19 cellular contexts compared by ENCODE assay signal in the genomic region with DNA sequence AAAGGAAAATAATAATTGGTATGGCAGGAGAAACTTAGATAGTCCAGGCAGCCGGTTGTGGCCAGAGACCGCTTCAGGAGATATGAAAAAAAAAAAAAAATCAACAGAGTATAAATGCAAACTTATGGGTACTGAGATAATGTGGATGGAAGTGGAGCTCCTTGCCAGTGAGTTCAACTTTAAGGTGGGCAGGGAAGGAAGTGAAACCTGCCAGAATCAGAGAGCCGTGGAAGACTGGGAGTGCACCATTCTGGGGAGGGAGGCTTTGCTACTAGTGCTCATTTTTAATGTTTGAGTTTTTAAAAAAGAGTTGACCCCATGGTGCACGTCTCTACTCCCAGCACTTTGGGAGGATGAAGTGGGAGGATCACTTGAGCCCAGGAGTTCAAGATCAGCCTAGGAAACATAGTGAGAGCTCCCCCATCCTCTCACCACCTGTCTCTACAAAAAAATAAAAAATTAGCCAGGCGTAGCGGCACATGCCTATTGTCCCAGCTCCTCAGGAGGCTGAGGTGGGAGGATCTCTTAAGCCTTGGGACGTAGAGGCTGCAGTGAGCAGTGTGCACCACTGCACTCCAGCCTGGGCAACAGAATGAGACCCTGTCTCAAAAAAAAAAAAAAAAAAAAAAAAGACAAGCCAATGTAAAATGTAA. TPM values are rescaled to one million over a fixed set of nuclear protein-coding genes. Genes with fewer than 3 reads are reported as not detected.
DNase-seq lines count a peak whose midpoint lies in the region; ATAC-seq, FAIRE-seq and TF ChIP-seq lines count a peak whose summit lies in the region.
"Had no signal": no experiment of that assay in that cellular context is flagged by ENCODE, and none has a peak within 500 bp of the region (broad histone marks: within the 10 kb centered on the region; RNA-seq: fewer than 3 reads in every experiment).

No MANE protein-coding gene starts in this region.

- no peak overlapping the region for H3K9ac ChIP-seq in K562 (ENCODE audit: insufficient read depth in 1 of 2, low read depth in 2 of 2, low read length in 2 of 2)
- H3K9ac ChIP-seq: BLaER1 had no signal

- H2AFZ ChIP-seq in OCI-LY7 (ENCODE audit: low read length) (peak overlapping the region; percentile 80; the same call in 1 of the 2 replicates), K562 (ENCODE audit: low read depth, low read length) (no peak overlapping the region)

- no peaks in the 10 kb centered on the region for H3K9me3 ChIP-seq in OCI-LY7 (ENCODE audit: low read length)
- H3K9me3 ChIP-seq in K562 (replicated peaks; ENCODE audit: control insufficient read depth, insufficient read depth, low read depth, low read length): no peaks in the 10 kb centered on the region
- H3K9me3 ChIP-seq: BLaER1 had no signal

- POLR2A ChIA-PET in OCI-LY7 (lab: Charles Lee): interaction anchor here (0.6 to 4.4 kb wide), 12 partner anchors 8 to 369 kb away, joined by 3 to 32 read pairs (median 4); a partner anchor contains a TSS
- POLR2A ChIA-PET in K562 (lab: Yijun Ruan, JAX): interaction anchor here (1.0 kb wide), 1 partner anchor 33 kb away, joined by 3 read pairs; no protein-coding TSS in a partner anchor

- H3K4me3 ChIP-seq in OCI-LY7 (ENCODE audit: low read depth, low read length, poor library complexity, severe bottlenecking) (peak overlapping the region; percentile 57), K562 (no peak overlapping the region), foreskin fibroblast (ENCODE audit: low read depth in 1 of 2, low read length in 2 of 2) (no peak overlapping the region)
- H3K4me3 ChIP-seq: BLaER1 had no signal

- no peaks in the 10 kb centered on the region for H3K36me3 ChIP-seq in OCI-LY7 (ENCODE audit: insufficient read depth, low read length)
- no peaks in the 10 kb centered on the region for H3K36me3 ChIP-seq in K562 (ENCODE audit: control insufficient read depth, insufficient read depth, low read length)
- H3K36me3 ChIP-seq: BLaER1 had no signal

- intact Hi-C loops in OCI-LY7 (cut with micrococcal nuclease; ENCODE audit: unreplicated experiment) (loop anchor here (1.0 to 2.0 kb wide), 3 partner anchors 34 to 97 kb away; no protein-coding TSS in a partner anchor), K562 (cut with micrococcal nuclease) (no loop called here)

- TF ChIP-seq RAD21 in K562 (CRISPR knock-in tag; conservative IDR thresholded peaks at IDR 0.05 in 1 of 2, IDR thresholded peaks at IDR 0.05 in 1 of 2): peak in 1 of 2 experiments; percentile 17; a peak in 1 of 4 replicates

- DNase-seq in NOMO-1 treated with DMSO at 0.1 percent for 48 hours (lab: John Stamatoyannopoulos, UW; ENCODE audit: unreplicated experiment): peak; percentile 7
- no peak for DNase-seq in NOMO-1 treated with dmso at 0.1 percent for 144 hours (lab: John Stamatoyannopoulos, UW; ENCODE audit: unreplicated experiment)
- peak; percentile 88 for DNase-seq in OCI-LY7 (ENCODE audit: low spot score)
- DNase-seq in K562 (ENCODE audit: extremely low read depth in 1 of 4, low spot score in 3 of 4): no peak
- DNase-seq in foreskin fibroblast: no peak
- no peak for DNase-seq in NCI-H2227 (lab: John Stamatoyannopoulos, UW; ENCODE audit: unreplicated experiment)
- no peak for DNase-seq in ACHN
- no peak for DNase-seq in NCI-H1694 treated with DMSO at 0.1 percent for 48 hours (lab: John Stamatoyannopoulos, UW)
- DNase-seq: 8988T; CD8-positive, alpha-beta T cell; DMS79; H9; NCI-H1048; NCI-H1436 treated with DMSO at 0.1 percent for 48 hours; NCI-H2081; NCI-H510A; SIG-M5; T-helper 17 cell had no signal

- H3K9me2 ChIP-seq in OCI-LY7 (ENCODE audit: insufficient read depth, low read length): no peaks in the 10 kb centered on the region

- peaks cover 8 to 14% of the 10 kb centered on the region in 2 experiments; a peak in 4 of 5 replicates for H3K27me3 ChIP-seq in K562 (ENCODE audit: control insufficient read depth in 2 of 2, insufficient read depth in 2 of 2, low read length in 2 of 2)
- H3K27me3 ChIP-seq: BLaER1 had no signal

- TF ChIP-seq CTCF in OCI-LY7 (conservative IDR thresholded peaks at IDR 0.05; ENCODE audit: low read length) (peak; percentile 55; the same call in 1 of the 2 replicates), K562 (IDR thresholded peaks at IDR 0.05 in 2 of 3, conservative IDR thresholded peaks at IDR 0.05 in 1 of 3; ENCODE audit: insufficient read depth in 2 of 3, low read depth in 1 of 3, low read length in 3 of 3) (0 out of 6 replicates have a peak, but pooled peaks of 1 of the 3 experiments have one; percentile 7), foreskin fibroblast (IDR thresholded peaks at IDR 0.05; ENCODE audit: low read depth, low read length) (no peak)

- WGBS in K562 (ENCODE audit: insufficient coverage, low coverage, missing lambda C conversion rate): 10% methylated on average over 7 of the region's 7 CpGs

- peak overlapping the region; percentile 77 for H3K4me2 ChIP-seq in OCI-LY7 (ENCODE audit: low read length)
- H3K4me2 ChIP-seq in K562 (ENCODE audit: insufficient read depth, low read length): no peak overlapping the region
- H3K4me2 ChIP-seq: BLaER1 had no signal

- CTCF ChIA-PET in OCI-LY7 (lab: Charles Lee; ENCODE audit: unreplicated experiment) (interaction anchor here (0.6 kb wide), 1 partner anchor 358 kb away, joined by 3 read pairs; no protein-coding TSS in a partner anchor), K562 (lab: Yijun Ruan, JAX; ENCODE audit: low intra/inter-chr PET ratio) (no interaction called here)

- in situ Hi-C loops in K562 (cut with MboI) (no loop called here), ACHN (cut with HindIII; ENCODE audit: low pct_ligation_motif_present, low pct_unique_long_range_greater_than_20kb, low sequenced_read_pairs) (no loop called here)

- TF ChIP-seq EP300 in K562 (IDR thresholded peaks at IDR 0.05; ENCODE audit: low read length): no peak

- H3K4me1 ChIP-seq in OCI-LY7 (ENCODE audit: insufficient read depth, low read length, poor library complexity, severe bottlenecking) (peaks cover 62% of the 10 kb centered on the region), K562 (replicated peaks in 1 of 2; ENCODE audit: control insufficient read depth in 2 of 2, insufficient read depth in 2 of 2, low read length in 2 of 2) (no peaks in the 10 kb centered on the region)
- H3K4me1 ChIP-seq: BLaER1 had no signal

- BruUV-seq in OCI-LY7 (replicated peaks; lab: Mats Ljungman, UMichigan) (no TSS peak), K562 (replicated peaks; lab: Mats Ljungman, UMichigan) (no TSS peak)

- no peak for TF ChIP-seq POLR2A in K562 (conservative IDR thresholded peaks at IDR 0.05)

- H4K20me1 ChIP-seq in OCI-LY7 (ENCODE audit: insufficient read depth, low read length) (no peaks in the 10 kb centered on the region), K562 (replicated peaks; ENCODE audit: control insufficient read depth, insufficient read depth, low read length) (no peaks in the 10 kb centered on the region)
- H4K20me1 ChIP-seq: BLaER1 had no signal

- H3K27ac ChIP-seq in OCI-LY7 (ENCODE audit: low read depth, low read length, poor library complexity, severe bottlenecking) (peak overlapping the region; percentile 93), K562 (ENCODE audit: extremely low read depth, low read depth, low read length) (no peak overlapping the region)
- H3K27ac ChIP-seq: BLaER1 had no signal

- no peak for FAIRE-seq in K562 (lab: Jason Lieb, UNC)

- peak; percentile 36; the same call in 1 of the 3 replicates for ATAC-seq in K562
- ATAC-seq: CD8-positive, alpha-beta T cell; T-helper 17 cell had no signal

- no peaks in the 10 kb centered on the region for H3K79me2 ChIP-seq in OCI-LY7 (ENCODE audit: insufficient read depth, low read depth, low read length)
- no peaks in the 10 kb centered on the region for H3K79me2 ChIP-seq in K562 (ENCODE audit: control insufficient read depth, insufficient read depth, low read length)

- H3K9me1 ChIP-seq in K562 (ENCODE audit: control insufficient read depth, insufficient read depth, low read length): no peaks in the 10 kb centered on the region

TF ChIP-seq in K562, 482 proteins besides CTCF, POLR2A, EP300 and RAD21:
- TF ChIP-seq GTF2E2 (tag; IDR thresholded peaks at IDR 0.05): no peak

RNA-seq across cellular contexts. Expression of a gene that starts 34.2 kb away (rescaled TPM):
- 90.3 and 102 TPM in 2 replicates for total RNA-seq in OCI-LY7 (2014; rRNA removed; shearing (Covaris generic))
- total RNA-seq in OCI-LY7 (2022) (152 and 177 TPM in 2 replicates), K562 (2014; rRNA removed) (117 and 161 TPM in 2 replicates), K562 (2014; rRNA removed; fragmentation: Illumina TruSeq; extraction: Trizol) (180 and 219 TPM in 2 replicates), K562 (2015; rRNA removed; fragmentation: Illumina TruSeq; extraction: Trizol) (187 and 205 TPM in 2 replicates), K562 (2021) (107 and 112 TPM in 2 replicates)
- 21.0 and 95.6 TPM in 2 replicates for total RNA-seq in K562 (2011; cell fraction: chromatin; rRNA removed; ENCODE audit: low replicate concordance)
- total RNA-seq in K562 (2011; cell fraction: nucleolus; rRNA removed): 17.0 and 24.2 TPM in 2 replicates
- total RNA-seq in K562 (2011; cell fraction: nucleoplasm; rRNA removed): 29.3 and 37.4 TPM in 2 replicates
- polyA plus RNA-seq in K562 (2011; rRNA removed) (149 and 197 TPM in 2 replicates), K562 (2014; fragmentation: Illumina TruSeq; extraction: Trizol) (195 and 197 TPM in 2 replicates), K562 (2014; fragmentation: Nextera tagmentation; extraction: Ambion mirVana) (100 to 1,000 TPM in 1 of 2 experiments, 10 to 100 TPM in 1; 75.5 to 104 TPM), K562 (2014; rRNA removed) (130 and 164 TPM in 2 replicates)
- 26.0 and 50.2 TPM in 2 replicates for polyA plus RNA-seq in K562 (2011; cell fraction: cytosol; rRNA removed)
- polyA plus RNA-seq in K562 (2011; cell fraction: nucleus; rRNA removed): 22.9 and 34.9 TPM in 2 replicates
- 112 and 123 TPM in 2 replicates for polyA plus RNA-seq in K562 (2012)
- 157 and 180 TPM in 2 replicates for polyA minus RNA-seq in K562 (2011; rRNA and poly(A)+ RNA removed)
- polyA minus RNA-seq in K562 (2011; cell fraction: cytosol; rRNA and poly(A)+ RNA removed): 36.6 and 38.9 TPM in 2 replicates
- polyA minus RNA-seq in K562 (2011; cell fraction: nucleus; rRNA and poly(A)+ RNA removed): 27.7 and 41.0 TPM in 2 replicates

Comparison
In these comparisons a context has a peak if more than half of its experiments do, and no peak if none do; other contexts are left out.
1. DNase-seq: peak in NOMO-1 treated with DMSO at 0.1 percent for 48 hours (single experiment) and OCI-LY7 (single experiment); none in NOMO-1 treated with dmso at 0.1 percent for 144 hours (single experiment), K562 (0 of 4), foreskin fibroblast (0 of 2), NCI-H2227 (single experiment), ACHN (single experiment) and NCI-H1694 treated with DMSO at 0.1 percent for 48 hours (single experiment).